8 cellular contexts compared by ENCODE assay signal in genomic region chr16:67561501-67561823, GRCh38. TPM values are rescaled to one million over a fixed set of nuclear protein-coding genes. Genes with fewer than 3 reads are reported as not detected.
A peak's percentile ranks its signal among the peaks of the same experiment; 100 is the strongest.
DNase-seq lines count a peak whose midpoint lies in the region; TF ChIP-seq lines count a peak whose summit lies in the region.

No MANE protein-coding gene starts in this region.

- peaks cover 37% of the 10 kb centered on the region for H3K79me2 ChIP-seq in ACC112 (ENCODE audit: control insufficient read depth, insufficient read depth, low read length, unreplicated experiment)

- H3K4me3 ChIP-seq in ACC112 (ENCODE audit: low read depth, low read length) (peak overlapping the region; percentile 89), muscle layer of duodenum (ENCODE audit: low read depth in 1 of 2, low read length in 2 of 2) (peak overlapping the region; percentile 71 to 88)

- H3K36me3 ChIP-seq in ACC112 (ENCODE audit: insufficient read depth, low read length), result no peaks in the 10 kb centered on the region
- H3K36me3 ChIP-seq in muscle layer of duodenum (ENCODE audit: control insufficient read depth in 1 of 2, insufficient read depth in 2 of 2, low read length in 2 of 2), result no peaks in the 10 kb centered on the region

- TF ChIP-seq CTCF in chondrocyte (IDR thresholded peaks at IDR 0.05), result no peak

- peak overlapping the region; percentile 91 to 95 (median 95) for H3K27ac Mint-ChIP-seq in IgD-negative memory B cell
- peak overlapping the region; percentile 91 for H3K27ac Mint-ChIP-seq in chondrocyte (ENCODE audit: unreplicated experiment)

- H2AFZ ChIP-seq in ACC112 (ENCODE audit: low read length, unreplicated experiment), result peak overlapping the region; percentile 84

- H3K27me3 Mint-ChIP-seq in IgD-negative memory B cell, result no peaks in the 10 kb centered on the region
- no peaks in the 10 kb centered on the region for H3K27me3 Mint-ChIP-seq in chondrocyte (ENCODE audit: low read depth)

- H3K9me3 Mint-ChIP-seq in IgD-negative memory B cell (no peaks in the 10 kb centered on the region), chondrocyte (ENCODE audit: low read depth) (no peaks in the 10 kb centered on the region)

- H3K27me3 ChIP-seq in ACC112 (ENCODE audit: insufficient read depth, low read length) (no peaks in the 10 kb centered on the region), muscle layer of duodenum (ENCODE audit: low read depth, low read length) (no peaks in the 10 kb centered on the region)

- H3K27ac ChIP-seq in ACC112 (ENCODE audit: low read depth, low read length) (peak overlapping the region; percentile 94), muscle layer of duodenum (ENCODE audit: low read length) (peak overlapping the region; percentile 87)

- peaks cover 13% of the 10 kb centered on the region for H3K4me1 ChIP-seq in ACC112 (ENCODE audit: control insufficient read depth, insufficient read depth, low read length, unreplicated experiment)
- peaks cover 13 to 18% of the 10 kb centered on the region in 2 donors for H3K4me1 ChIP-seq in muscle layer of duodenum (ENCODE audit: control insufficient read depth in 1 of 2, insufficient read depth in 2 of 2, low read length in 2 of 2)

- no peak for DNase-seq in chondrocyte (ENCODE audit: low spot score)
- no peak for DNase-seq in foreskin melanocyte
- DNase-seq in hippocampal formation (lab: John Stamatoyannopoulos, UW), result no peak
- DNase-seq in GM19240 (ENCODE audit: insufficient read length, low spot score), result no peak
- no peak for DNase-seq in NCI-H510A (lab: John Stamatoyannopoulos, UW)

- H3K4me3 Mint-ChIP-seq in IgD-negative memory B cell (peak overlapping the region; percentile 87 to 96 (median 93)), chondrocyte (ENCODE audit: unreplicated experiment) (peak overlapping the region; percentile 83)

- no peaks in the 10 kb centered on the region for H3K9me3 ChIP-seq in muscle layer of duodenum (ENCODE audit: control insufficient read depth in 1 of 2, low read length in 2 of 2)

- H3K4me1 Mint-ChIP-seq in IgD-negative memory B cell (peaks cover 25 to 34% (median 27%) of the 10 kb centered on the region in 3 donors), chondrocyte (ENCODE audit: low read depth) (peaks cover 26% of the 10 kb centered on the region)

- H3K36me3 Mint-ChIP-seq in IgD-negative memory B cell (peaks cover 8% of the 10 kb centered on the region), chondrocyte (ENCODE audit: low read depth) (no peaks in the 10 kb centered on the region)

RNA-seq across cellular contexts. Expression of gene CTCF, which starts 0.9 kb away (rescaled TPM):
- polyA plus RNA-seq in IgD-negative memory B cell, result 70.9 TPM
- total RNA-seq in chondrocyte, result 31.2 to 34.2 TPM (median 32.3 TPM) in 3 replicates

RNA-seq across cellular contexts. Expression of gene RIPOR1, which starts 32.8 kb away (rescaled TPM):
- polyA plus RNA-seq in IgD-negative memory B cell, result 43.8 TPM
- 52.0 to 99.1 TPM (median 97.6 TPM) in 3 replicates for total RNA-seq in chondrocyte
